In genomic region chr13:113342820-113343691, GRCh38 we compare ENCODE assay signal across 20 cellular contexts. TPM values are rescaled to one million over a fixed set of nuclear protein-coding genes. Genes with fewer than 3 reads are reported as not detected.
A peak's percentile ranks its signal among the peaks of the same experiment; 100 is the strongest.
DNase-seq lines count a peak whose midpoint lies in the region; ATAC-seq and TF ChIP-seq lines count a peak whose summit lies in the region.
"Had no signal": no experiment of that assay in that cellular context is flagged by ENCODE, and none has a peak within 500 bp of the region (broad histone marks: within the 10 kb centered on the region; RNA-seq: fewer than 3 reads in every experiment).

No MANE protein-coding gene starts in this region.

- WGBS in gastroesophageal sphincter (ENCODE audit: low coverage in 1 of 2), 2 donors = 82% methylated on average over 11 of the region's 34 CpGs

- H3K4me3 ChIP-seq in osteoblast (ENCODE audit: insufficient read depth, low read length) (no peak overlapping the region), gastroesophageal sphincter (no peak overlapping the region)
- H3K4me3 ChIP-seq: PC-9 had no signal

- H3K9me3 ChIP-seq in osteoblast (ENCODE audit: low read depth, low read length) (no peaks in the 10 kb centered on the region), gastroesophageal sphincter (no peaks in the 10 kb centered on the region)
- H3K9me3 ChIP-seq: BE2C had no signal

- TF ChIP-seq EP300 in gastroesophageal sphincter (IDR thresholded peaks at IDR 0.05) = no peak

- H3K36me3 ChIP-seq in osteoblast (ENCODE audit: insufficient read depth, low read length) (no peaks in the 10 kb centered on the region), gastroesophageal sphincter (peaks cover 0 to 42% of the 10 kb centered on the region in 2 donors)
- H3K36me3 ChIP-seq: BE2C had no signal

- H3K79me2 ChIP-seq in osteoblast (ENCODE audit: insufficient read depth, low read length) = no peaks in the 10 kb centered on the region

- no peak overlapping the region for H3K4me2 ChIP-seq in osteoblast (ENCODE audit: insufficient read depth, low read length)
- H3K4me2 ChIP-seq: PC-9 had no signal

- DNase-seq in activated naive CD4-positive, alpha-beta T cell treated with anti-CD3 and anti-CD28 coated beads, Interleukin-2, amount 10 ng/mL, durations not matched to agents 7 days and 5 days = no peak
- DNase-seq in islet precursor cell (peak; percentile 46), osteoblast (ENCODE audit: insufficient read length, low spot score, missing footprints) (peak; percentile 29), NCI-H2196 (lab: John Stamatoyannopoulos, UW; ENCODE audit: unreplicated experiment) (no peak)
- no peak for DNase-seq in activated CD4-positive, alpha-beta T cell treated with anti-CD3 and anti-CD28 coated beads, Interleukin-2, amount 50 U/mL, for 1 hour
- DNase-seq: 8988T; BE2C; Calu3; CD4-positive, alpha-beta T cell; HCEC 1CT; NCI-H187 treated with DMSO at 0.1 percent for 48 hours; NCI-H2171; NCI-H446 treated with DMSO at 0.1 percent for 48 hours; NCI-H748 treated with DMSO at 0.1 percent for 48 hours; PC-9 had no signal

- no peaks in the 10 kb centered on the region for H3K27me3 ChIP-seq in osteoblast (ENCODE audit: insufficient read depth, low read length)
- H3K27me3 ChIP-seq in gastroesophageal sphincter = no peaks in the 10 kb centered on the region

- H3K9me3 Mint-ChIP-seq in activated naive CD4-positive, alpha-beta T cell treated with anti-CD3 and anti-CD28 coated beads, Interleukin-2, amount 50 U/mL, for 24 hours = peaks cover 4% of the 10 kb centered on the region
- H3K9me3 Mint-ChIP-seq in activated naive CD4-positive, alpha-beta T cell treated with anti-CD3 and anti-CD28 coated beads, Interleukin-2, amount 10 ng/mL, durations not matched to agents 7 days and 5 days = peaks cover 11% of the 10 kb centered on the region
- H3K9me3 Mint-ChIP-seq: CD4-positive, alpha-beta T cell had no signal

- H4K20me1 ChIP-seq in osteoblast (ENCODE audit: insufficient read depth, low read length) = no peaks in the 10 kb centered on the region

- no peak overlapping the region for H2AFZ ChIP-seq in osteoblast (ENCODE audit: low read length)
- H2AFZ ChIP-seq: PC-9 had no signal

- H3K27ac ChIP-seq in osteoblast (ENCODE audit: low read depth, low read length) (no peak overlapping the region), gastroesophageal sphincter (no peak overlapping the region)
- H3K27ac ChIP-seq: HL-60, PC-9 had no signal

- H3K27me3 Mint-ChIP-seq in activated naive CD4-positive, alpha-beta T cell treated with anti-CD3 and anti-CD28 coated beads, Interleukin-2, amount 50 U/mL, for 24 hours = no peaks in the 10 kb centered on the region
- peaks cover 3% of the 10 kb centered on the region for H3K27me3 Mint-ChIP-seq in activated naive CD4-positive, alpha-beta T cell treated with anti-CD3 and anti-CD28 coated beads, Interleukin-2, amount 10 ng/mL, durations not matched to agents 7 days and 5 days

- CTCF ChIA-PET in activated naive CD4-positive, alpha-beta T cell treated with anti-CD3 and anti-CD28 coated beads, Interleukin-2, amount 10 ng/mL, durations not matched to agents 7 days and 5 days (lab: Charles Lee) = no interaction called here

- TF ChIP-seq POLR2A in gastroesophageal sphincter (IDR thresholded peaks at IDR 0.05) = no peak

- TF ChIP-seq CTCF in osteoblast (IDR thresholded peaks at IDR 0.05; ENCODE audit: extremely low read depth, low read depth, low read length) (no peak), gastroesophageal sphincter (IDR thresholded peaks at IDR 0.05) (no peak)

- H3K4me3 Mint-ChIP-seq in activated naive CD4-positive, alpha-beta T cell treated with anti-CD3 and anti-CD28 coated beads, Interleukin-2, amount 50 U/mL, for 24 hours = no peak overlapping the region
- no peak overlapping the region for H3K4me3 Mint-ChIP-seq in activated naive CD4-positive, alpha-beta T cell treated with anti-CD3 and anti-CD28 coated beads, Interleukin-2, amount 10 ng/mL, durations not matched to agents 7 days and 5 days
- H3K4me3 Mint-ChIP-seq: CD4-positive, alpha-beta T cell had no signal

- no peaks in the 10 kb centered on the region for H3K4me1 Mint-ChIP-seq in activated naive CD4-positive, alpha-beta T cell treated with anti-CD3 and anti-CD28 coated beads, Interleukin-2, amount 50 U/mL, for 24 hours
- no peaks in the 10 kb centered on the region for H3K4me1 Mint-ChIP-seq in activated naive CD4-positive, alpha-beta T cell treated with anti-CD3 and anti-CD28 coated beads, Interleukin-2, amount 10 ng/mL, durations not matched to agents 7 days and 5 days

- H3K4me1 ChIP-seq in osteoblast (ENCODE audit: insufficient read depth, low read length) = no peaks in the 10 kb centered on the region
- no peaks in the 10 kb centered on the region for H3K4me1 ChIP-seq in gastroesophageal sphincter
- H3K4me1 ChIP-seq: BE2C had no signal

- H3K36me3 Mint-ChIP-seq in activated naive CD4-positive, alpha-beta T cell treated with anti-CD3 and anti-CD28 coated beads, Interleukin-2, amount 50 U/mL, for 24 hours = peaks cover 5% of the 10 kb centered on the region
- H3K36me3 Mint-ChIP-seq in activated naive CD4-positive, alpha-beta T cell treated with anti-CD3 and anti-CD28 coated beads, Interleukin-2, amount 10 ng/mL, durations not matched to agents 7 days and 5 days = peaks cover 5% of the 10 kb centered on the region

- peak overlapping the region; percentile 51 for H3K27ac Mint-ChIP-seq in activated naive CD4-positive, alpha-beta T cell treated with anti-CD3 and anti-CD28 coated beads, Interleukin-2, amount 50 U/mL, for 24 hours
- H3K27ac Mint-ChIP-seq in activated naive CD4-positive, alpha-beta T cell treated with anti-CD3 and anti-CD28 coated beads, Interleukin-2, amount 10 ng/mL, durations not matched to agents 7 days and 5 days = no peak overlapping the region
- H3K27ac Mint-ChIP-seq: CD4-positive, alpha-beta T cell had no signal

- no peak for ATAC-seq in GM18511 (IDR thresholded peaks at IDR 0.05; ENCODE audit: unreplicated experiment)
- no peak for ATAC-seq in gastroesophageal sphincter

RNA-seq across cellular contexts. Expression of gene GRTP1, which starts 20.9 kb away (rescaled TPM):
- total RNA-seq in osteoblast (0.29 and 0.36 TPM in 2 replicates), gastroesophageal sphincter (10 to 100 TPM in 2 of 4 donors, 1 to 10 TPM in 2; 4.7 to 14.0 (median 8.5) TPM)
- total RNA-seq: LHCN-M2 had no signal

RNA-seq across cellular contexts. Expression of gene LAMP1, which starts 46.0 kb away (rescaled TPM):
- 211 and 216 TPM in 2 replicates for total RNA-seq in osteoblast
- total RNA-seq in gastroesophageal sphincter = 100 to 1,000 TPM in 3 of 4 donors, 10 to 100 TPM in 1; 97.9 to 151 (median 128) TPM

Comparison
In these comparisons a context has a peak if more than half of its experiments do, and no peak if none do; other contexts are left out.
1. DNase-seq: peak in islet precursor cell (single experiment) and osteoblast (single experiment); none in activated naive CD4-positive, alpha-beta T cell treated with anti-CD3 and anti-CD28 coated beads, Interleukin-2, amount 10 ng/mL, durations not matched to agents 7 days and 5 days (single experiment), NCI-H2196 (single experiment) and activated CD4-positive, alpha-beta T cell treated with anti-CD3 and anti-CD28 coated beads, Interleukin-2, amount 50 U/mL, for 1 hour (single experiment).